In the genomic region with DNA sequence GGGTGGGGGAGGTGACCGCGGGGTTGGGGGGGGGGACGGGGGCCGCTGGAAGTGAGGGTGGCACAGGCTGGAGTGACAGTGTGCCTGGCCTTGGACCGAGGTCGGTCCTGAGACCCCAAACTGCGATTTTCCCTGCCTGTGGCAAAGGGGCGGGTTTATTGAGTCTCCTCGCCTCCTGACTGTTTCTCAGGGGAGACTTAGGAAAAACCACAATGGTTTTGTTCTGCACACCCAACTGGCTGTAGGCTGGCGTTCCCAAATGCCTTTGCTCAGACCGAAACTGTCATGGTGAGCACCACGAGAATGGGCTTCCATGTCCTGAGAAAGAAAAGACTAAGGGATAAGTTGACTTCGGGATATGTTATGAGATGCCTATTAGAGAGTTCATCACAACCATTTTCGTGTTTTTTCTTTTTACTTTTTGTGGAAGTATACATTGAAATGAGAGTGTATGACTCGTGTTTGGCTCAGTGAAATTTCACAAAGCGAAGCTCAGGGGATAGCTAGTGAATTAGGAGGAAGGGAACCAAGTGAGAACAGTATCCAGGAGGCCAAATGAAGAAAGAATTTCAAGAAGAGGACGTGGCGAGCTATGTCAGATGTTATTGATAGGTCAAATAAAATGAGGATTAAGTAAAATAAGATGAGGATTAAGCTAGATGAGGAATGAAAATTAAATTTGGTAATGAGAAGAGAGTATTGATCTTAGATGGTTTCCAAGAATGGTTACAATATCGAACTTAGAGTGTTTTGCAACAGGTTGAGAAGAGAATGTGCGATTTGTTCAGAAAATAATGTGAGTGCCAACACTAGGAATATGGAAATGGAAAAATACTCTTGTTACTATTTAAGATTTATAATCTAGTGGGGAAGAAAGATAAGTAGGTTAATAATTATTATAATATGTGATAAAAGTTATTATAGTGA, we compare ENCODE assay signal across 8 cellular contexts.
DNase-seq lines count a peak whose midpoint lies in the region; ATAC-seq lines count a peak whose summit lies in the region.
"Had no signal": no experiment of that assay in that cellular context is flagged by ENCODE, and none has a peak within 500 bp of the region (broad histone marks: within the 10 kb centered on the region; RNA-seq: fewer than 3 reads in every experiment).

No MANE protein-coding gene starts in this region.

- H3K4me3 ChIP-seq in HUES48 (ENCODE audit: low read depth, low read length) (peak overlapping the region; percentile 80), stomach smooth muscle (ENCODE audit: low read length in 2 of 2) (peak overlapping the region; percentile 79 to 91)

- H3K9ac ChIP-seq in HUES48 (ENCODE audit: low read depth, low read length), result peak overlapping the region; percentile 44; the same call in 1 of the 2 replicates
- H3K9ac ChIP-seq in stomach smooth muscle (ENCODE audit: low read length in 2 of 2), result peak overlapping the region; percentile 66 to 78

- ATAC-seq in activated naive CD8-positive, alpha-beta T cell treated with anti-CD3 and anti-CD28 coated beads, Interleukin-2, amount 50 U/mL, for 24 hours, result no peak

- no peak overlapping the region for H3K4me3 Mint-ChIP-seq in activated naive CD8-positive, alpha-beta T cell treated with anti-CD3 and anti-CD28 coated beads, Interleukin-2, amount 50 U/mL, for 24 hours
- H3K4me3 Mint-ChIP-seq: stimulated activated naive CD8-positive, alpha-beta T cell treated with anti-CD3 and anti-CD28 coated beads, Interleukin-15, Interleukin-2, amounts not matched to agents 100 ng/mL and 50 ng/mL, for 24 hours had no signal

- H3K36me3 ChIP-seq in HUES48 (ENCODE audit: control insufficient read depth, insufficient read depth, low read length) (no peaks in the 10 kb centered on the region), stomach smooth muscle (ENCODE audit: control insufficient read depth in 2 of 2, insufficient read depth in 2 of 2, low read length in 2 of 2) (no peaks in the 10 kb centered on the region)

- DNase-seq in ELR (ENCODE audit: low read depth), result peak; percentile 71
- DNase-seq in astrocyte of the hippocampus (ENCODE audit: low read depth, low spot score), result peak; percentile 62
- peak; percentile 45 for DNase-seq in iPS-NIHi11 (ENCODE audit: low spot score)
- no peak for DNase-seq in activated naive CD8-positive, alpha-beta T cell treated with anti-CD3 and anti-CD28 coated beads, Interleukin-2, amount 50 U/mL, for 24 hours
- DNase-seq in KG1 (lab: John Stamatoyannopoulos, UW), result no peak

- no peaks in the 10 kb centered on the region for H3K36me3 Mint-ChIP-seq in activated naive CD8-positive, alpha-beta T cell treated with anti-CD3 and anti-CD28 coated beads, Interleukin-2, amount 50 U/mL, for 24 hours (ENCODE audit: low read depth)

- H3K27ac ChIP-seq in HUES48 (ENCODE audit: low read depth, low read length), result no peak overlapping the region
- peak overlapping the region; percentile 72 for H3K27ac ChIP-seq in stomach smooth muscle (ENCODE audit: low read length)

- no peak overlapping the region for H3K27ac Mint-ChIP-seq in activated naive CD8-positive, alpha-beta T cell treated with anti-CD3 and anti-CD28 coated beads, Interleukin-2, amount 50 U/mL, for 24 hours

- H3K27me3 ChIP-seq in HUES48 (ENCODE audit: control insufficient read depth, insufficient read depth, low read length) (no peaks in the 10 kb centered on the region), stomach smooth muscle (ENCODE audit: control insufficient read depth in 1 of 2, insufficient read depth in 2 of 2, low read length in 2 of 2) (no peaks in the 10 kb centered on the region)

- H3K9me3 Mint-ChIP-seq in activated naive CD8-positive, alpha-beta T cell treated with anti-CD3 and anti-CD28 coated beads, Interleukin-2, amount 50 U/mL, for 24 hours, result peaks cover 3% of the 10 kb centered on the region

- H3K9me3 ChIP-seq in HUES48 (ENCODE audit: control insufficient read depth, insufficient read depth, low read length), result no peaks in the 10 kb centered on the region
- H3K9me3 ChIP-seq in stomach smooth muscle (ENCODE audit: control insufficient read depth in 2 of 2, low read length in 2 of 2), result no peaks in the 10 kb centered on the region

- peaks cover 40% of the 10 kb centered on the region for H3K4me1 ChIP-seq in HUES48 (ENCODE audit: control insufficient read depth, insufficient read depth, low read length)
- no peaks in the 10 kb centered on the region for H3K4me1 ChIP-seq in stomach smooth muscle (ENCODE audit: control insufficient read depth, insufficient read depth, low read length)

- H3K4me1 Mint-ChIP-seq in activated naive CD8-positive, alpha-beta T cell treated with anti-CD3 and anti-CD28 coated beads, Interleukin-2, amount 50 U/mL, for 24 hours, result peaks cover 3% of the 10 kb centered on the region

- H3K27me3 Mint-ChIP-seq in activated naive CD8-positive, alpha-beta T cell treated with anti-CD3 and anti-CD28 coated beads, Interleukin-2, amount 50 U/mL, for 24 hours, result peaks cover 22% of the 10 kb centered on the region

Comparison
In these comparisons a context has a peak if more than half of its experiments do, and no peak if none do; other contexts are left out.
1. DNase-seq: peak in ELR (single experiment), astrocyte of the hippocampus (single experiment) and iPS-NIHi11 (single experiment); none in activated naive CD8-positive, alpha-beta T cell treated with anti-CD3 and anti-CD28 coated beads, Interleukin-2, amount 50 U/mL, for 24 hours (single experiment) and KG1 (single experiment).